ENCODE assay signal across 1 cellular context in genomic region chr11:3845670-3846069, GRCh38.
TF ChIP-seq lines count a peak whose summit lies in the region.

No MANE protein-coding gene starts in this region.

TF ChIP-seq in HCT116, 20 proteins besides CTCF, POLR2A, EP300 and RAD21 (continued from another document):
- TF ChIP-seq REST (IDR thresholded peaks at IDR 0.05; ENCODE audit: low read depth) (no peak), ZNF274 (IDR thresholded peaks at IDR 0.05; ENCODE audit: low read depth, low read length) (no peak), CEBPB (IDR thresholded peaks at IDR 0.05; ENCODE audit: low read depth) (no peak), FOSL1 (IDR thresholded peaks at IDR 0.05; ENCODE audit: low read depth) (no peak), EZH2 (IDR thresholded peaks at IDR 0.05) (no peak), EZH2phosphoT487 (IDR thresholded peaks at IDR 0.05; ENCODE audit: borderline replicate concordance) (no peak), MAX (IDR thresholded peaks at IDR 0.05) (no peak), SRF (IDR thresholded peaks at IDR 0.05; ENCODE audit: low read depth) (no peak), EGR1 (IDR thresholded peaks at IDR 0.05; ENCODE audit: low read depth) (no peak)
